Comparison of ENCODE assay signal across 24 cellular contexts in the genomic region with DNA sequence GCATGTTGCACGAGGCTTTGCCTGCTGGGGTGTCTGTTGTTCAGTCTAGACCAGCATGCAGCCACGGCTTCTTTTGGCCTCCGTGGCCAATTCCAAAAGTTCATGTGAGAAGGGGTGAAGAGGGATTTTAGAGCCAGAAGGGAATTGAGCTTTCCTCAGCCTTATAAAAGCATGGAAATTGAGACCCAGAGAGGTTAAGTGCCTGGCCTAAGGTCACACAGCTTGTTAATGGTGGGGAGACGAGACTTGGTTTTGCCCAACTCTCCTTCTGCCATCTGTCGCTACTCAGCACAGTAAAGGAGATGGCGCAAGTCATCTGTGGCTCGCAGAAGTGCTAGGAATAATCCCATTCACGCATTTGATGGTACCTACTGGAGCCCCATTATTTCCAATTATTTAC.
"Had no signal": no experiment of that assay in that cellular context is flagged by ENCODE, and none has a peak within 500 bp of the region (broad histone marks: within the 10 kb centered on the region; RNA-seq: fewer than 3 reads in every experiment).

No MANE protein-coding gene starts in this region.

- ATAC-seq: esophagus mucosa, psoas muscle, right cardiac atrium had no signal

- H3K4me3 ChIP-seq: left ventricle myocardium inferior, pancreas, psoas muscle, stomach, suprapubic skin had no signal

- H3K9me3 Mint-ChIP-seq: activated CD4-positive, alpha-beta memory T cell treated with anti-CD3 and anti-CD28 coated beads for 36 hours; activated naive CD4-positive, alpha-beta T cell treated with anti-CD3 and anti-CD28 coated beads for 36 hours; activated naive CD8-positive, alpha-beta T cell treated with anti-CD3 and anti-CD28 coated beads, Interleukin-2, amount 10 ng/mL, durations not matched to agents 7 days and 5 days; central memory CD8-positive, alpha-beta T cell; mesothelial cell of epicardium; nephron had no signal

- H3K27ac Mint-ChIP-seq: activated CD4-positive, alpha-beta memory T cell treated with anti-CD3 and anti-CD28 coated beads for 36 hours; activated naive CD4-positive, alpha-beta T cell treated with anti-CD3 and anti-CD28 coated beads for 36 hours; activated naive CD8-positive, alpha-beta T cell treated with anti-CD3 and anti-CD28 coated beads, Interleukin-2, amount 10 ng/mL, durations not matched to agents 7 days and 5 days; mesothelial cell of epicardium; nephron had no signal

- H3K9me3 ChIP-seq: breast epithelium, left ventricle myocardium inferior, pancreas, psoas muscle, stomach, suprapubic skin, tibial nerve had no signal

- H3K36me3 ChIP-seq: breast epithelium, left ventricle myocardium inferior, pancreas, stomach, suprapubic skin, tibial nerve had no signal

- H3K4me3 Mint-ChIP-seq: activated CD4-positive, alpha-beta memory T cell treated with anti-CD3 and anti-CD28 coated beads for 36 hours; activated naive CD4-positive, alpha-beta T cell treated with anti-CD3 and anti-CD28 coated beads for 36 hours; activated naive CD8-positive, alpha-beta T cell treated with anti-CD3 and anti-CD28 coated beads, Interleukin-2, amount 10 ng/mL, durations not matched to agents 7 days and 5 days; central memory CD8-positive, alpha-beta T cell; mesothelial cell of epicardium; nephron had no signal

- H3K36me3 Mint-ChIP-seq: activated CD4-positive, alpha-beta memory T cell treated with anti-CD3 and anti-CD28 coated beads for 36 hours; activated naive CD8-positive, alpha-beta T cell treated with anti-CD3 and anti-CD28 coated beads, Interleukin-2, amount 10 ng/mL, durations not matched to agents 7 days and 5 days; mesothelial cell of epicardium had no signal

- DNase-seq: activated CD4-positive, alpha-beta memory T cell treated with anti-CD3 and anti-CD28 coated beads for 36 hours; activated CD4-positive, alpha-beta T cell treated with anti-CD3 and anti-CD28 coated beads for 48 hours; activated effector memory CD4-positive, alpha-beta T cell treated with Interleukin-2 at 50 U/mL for 16 hours; activated naive CD8-positive, alpha-beta T cell treated with anti-CD3 and anti-CD28 coated beads, Interleukin-2, amount 10 ng/mL, durations not matched to agents 7 days and 5 days; activated T-cell treated with anti-CD3 and anti-CD28 coated beads, Interleukin-2, amount 50 U/mL, for 48 hours; amniotic stem cell; effector memory CD4-positive, alpha-beta T cell; glutamatergic neuron; left ventricle myocardium inferior; pancreas; psoas muscle; stimulated activated CD4-positive, alpha-beta T cell treated with anti-CD3 and anti-CD28 coated beads, Interleukin-12 subunit alpha, Interleukin-12 subunit beta, amount 100 ng/mL, for 4 hours; stimulated activated CD4-positive, alpha-beta T cell treated with anti-CD3 and anti-CD28 coated beads, Interleukin-4, amount 100 ng/mL, for 4 hours; T-helper 9 cell had no signal

- H3K27ac ChIP-seq: breast epithelium, left ventricle myocardium inferior, pancreas, psoas muscle, stomach, suprapubic skin, tibial nerve had no signal

- H3K4me1 ChIP-seq: breast epithelium, left ventricle myocardium inferior, pancreas, psoas muscle had no signal
